Comparison of ENCODE assay signal across 31 cellular contexts in genomic region chr4:59814402-59814801, GRCh38.
A peak's percentile ranks its signal among the peaks of the same experiment; 100 is the strongest.
DNase-seq lines count a peak whose midpoint lies in the region; ATAC-seq, FAIRE-seq and TF ChIP-seq lines count a peak whose summit lies in the region.
"Had no signal": no experiment of that assay in that cellular context is flagged by ENCODE, and none has a peak within 500 bp of the region (broad histone marks: within the 10 kb centered on the region; RNA-seq: fewer than 3 reads in every experiment).

No MANE protein-coding gene starts in this region.

- no peak overlapping the region for H3K18ac ChIP-seq in neuronal stem cell (ENCODE audit: low read length)

- peak overlapping the region; percentile 73 for H2AFZ ChIP-seq in neuronal stem cell (ENCODE audit: low read length)
- H2AFZ ChIP-seq: GM23338, PC-9 had no signal

- no peak overlapping the region for H2BK12ac ChIP-seq in neuronal stem cell (ENCODE audit: low read length)

- no peak overlapping the region for H3K14ac ChIP-seq in neuronal stem cell (ENCODE audit: low read length)

- no peak overlapping the region for H3K4me3 Mint-ChIP-seq in glutamatergic neuron (ENCODE audit: unreplicated experiment)
- H3K4me3 Mint-ChIP-seq: CD4-positive, alpha-beta T cell; GM23338; HFFc6 had no signal

- H3K4me1 Mint-ChIP-seq in glutamatergic neuron (ENCODE audit: low read depth, unreplicated experiment): no peaks in the 10 kb centered on the region
- H3K4me1 Mint-ChIP-seq: GM23338 had no signal

- no peak overlapping the region for H2AK5ac ChIP-seq in neuronal stem cell (ENCODE audit: low read depth, low read length)

- no peaks in the 10 kb centered on the region for H3K9me3 Mint-ChIP-seq in glutamatergic neuron (ENCODE audit: unreplicated experiment)
- H3K9me3 Mint-ChIP-seq: CD4-positive, alpha-beta T cell; GM23338 had no signal

- H4K91ac ChIP-seq in neuronal stem cell (ENCODE audit: low read depth, low read length, poor library complexity): no peak overlapping the region

- no peak overlapping the region for H2BK5ac ChIP-seq in neuronal stem cell (ENCODE audit: low read length)

- no peaks in the 10 kb centered on the region for H3K27me3 ChIP-seq in neuronal stem cell (ENCODE audit: control insufficient read depth in 3 of 3, insufficient read depth in 3 of 3, low read depth in 1 of 3, low read length in 3 of 3)
- H3K27me3 ChIP-seq: BLaER1 treated with 17β-estradiol and CSF1 and Interleukin-3, amounts not matched to agents 10 nM and 100 nM had no signal

- WGBS in neuronal stem cell (ENCODE audit: extremely low coverage in 2 of 2, insufficient read length in 2 of 2, insufficient replicate concordance in 1 of 2), 2 donors: no CpG with 5 or more reads among the region's 3 CpGs

- H3K27me3 Mint-ChIP-seq in glutamatergic neuron (ENCODE audit: unreplicated experiment): no peaks in the 10 kb centered on the region
- H3K27me3 Mint-ChIP-seq: CD4-positive, alpha-beta T cell had no signal

- no peak overlapping the region for H3K4ac ChIP-seq in neuronal stem cell (ENCODE audit: low read length)

- no peak for ATAC-seq in GM19455 (IDR thresholded peaks at IDR 0.05; ENCODE audit: unreplicated experiment)
- ATAC-seq: GM23338, HepG2, Right ventricle myocardium inferior had no signal

- H2BK15ac ChIP-seq in neuronal stem cell (ENCODE audit: low read length): no peak overlapping the region

- H3K4me3 ChIP-seq in epithelial cell of esophagus (ENCODE audit: low read length): no peak overlapping the region
- no peak overlapping the region for H3K4me3 ChIP-seq in neuronal stem cell (ENCODE audit: low read length in 2 of 2)
- H3K4me3 ChIP-seq: BLaER1 treated with 17β-estradiol and CSF1 and Interleukin-3, amounts not matched to agents 10 nM and 100 nM; GM23338; HAP-1; PC-9 had no signal

- no peak overlapping the region for H3K9ac ChIP-seq in neuronal stem cell (ENCODE audit: low read depth, low read length, poor library complexity)
- H3K9ac ChIP-seq: BLaER1 treated with 17β-estradiol and CSF1 and Interleukin-3, amounts not matched to agents 10 nM and 100 nM had no signal

- H3K27ac Mint-ChIP-seq in glutamatergic neuron (ENCODE audit: unreplicated experiment): no peak overlapping the region
- H3K27ac Mint-ChIP-seq: CD4-positive, alpha-beta T cell; GM23338; HFFc6 had no signal

- no peak for TF ChIP-seq POLR2A in GM12891 (IDR thresholded peaks at IDR 0.05; ENCODE audit: low read depth, low read length)

- H2BK120ac ChIP-seq in neuronal stem cell (ENCODE audit: low read depth, low read length): no peak overlapping the region

- DNase-seq in GM12891 (ENCODE audit: insufficient read length, low spot score) (no peak), HK-2 (ENCODE audit: unreplicated experiment) (peak; percentile 1), epithelial cell of esophagus (ENCODE audit: low read depth) (peak; percentile 0), neuronal stem cell (ENCODE audit: low spot score) (no peak), SHP77 (lab: John Stamatoyannopoulos, UW) (no peak), glutamatergic neuron (no peak)
- no peak for DNase-seq in stimulated activated CD4-positive, alpha-beta T cell treated with anti-CD3 and anti-CD28 coated beads, Interleukin-2, amount 100 ng/mL, for 48 hours
- DNase-seq: CD4-positive, alpha-beta T cell; COR-L47; DMS79 treated with DMSO at 0.1 percent for 48 hours; GF-D8; HFFc6; Karpas-422; MV-4-11; NCI-H1105; NCI-H1436 treated with DMSO at 0.1 percent for 48 hours; NCI-H187 treated with DMSO at 0.1 percent for 48 hours; NCI-H2171 treated with DMSO at 0.1 percent for 48 hours; NCI-H345; NCI-H524; NCI-H774; PC-9; T-helper 1 cell had no signal

- no peak overlapping the region for H3K23ac ChIP-seq in neuronal stem cell (ENCODE audit: low read depth, low read length, poor library complexity)

- TF ChIP-seq CTCF in epithelial cell of esophagus (IDR thresholded peaks at IDR 0.05; ENCODE audit: insufficient read depth, low read depth, low read length, missing control alignments) (no peak), glutamatergic neuron (IDR thresholded peaks at IDR 0.05; ENCODE audit: partially characterized antibody, unreplicated experiment) (no peak)

- no peaks in the 10 kb centered on the region for H3K4me1 ChIP-seq in neuronal stem cell (ENCODE audit: control insufficient read depth in 2 of 2, insufficient read depth in 1 of 2, low read depth in 1 of 2, low read length in 2 of 2)
- H3K4me1 ChIP-seq: HAP-1 had no signal

- no peaks in the 10 kb centered on the region for H3K36me3 ChIP-seq in neuronal stem cell (replicated peaks in 1 of 2; ENCODE audit: control insufficient read depth in 2 of 2, insufficient read depth in 2 of 2, low read length in 2 of 2)
- H3K36me3 ChIP-seq: BLaER1 treated with 17β-estradiol and CSF1 and Interleukin-3, amounts not matched to agents 10 nM and 100 nM; HAP-1 had no signal

- H3K4me2 ChIP-seq in neuronal stem cell (ENCODE audit: insufficient read depth, low read length, poor library complexity, severe bottlenecking): no peak overlapping the region
- H3K4me2 ChIP-seq: BLaER1 treated with 17β-estradiol and CSF1 and Interleukin-3, amounts not matched to agents 10 nM and 100 nM; GM23338; PC-9 had no signal

- H3K9me3 ChIP-seq in neuronal stem cell (replicated peaks in 1 of 2; ENCODE audit: control insufficient read depth in 2 of 2, insufficient read depth in 1 of 2, low read depth in 1 of 2, low read length in 2 of 2): no peaks in the 10 kb centered on the region
- H3K9me3 ChIP-seq: BLaER1 treated with 17β-estradiol and CSF1 and Interleukin-3, amounts not matched to agents 10 nM and 100 nM; HAP-1 had no signal

- H3K36me3 Mint-ChIP-seq in glutamatergic neuron (ENCODE audit: unreplicated experiment): no peaks in the 10 kb centered on the region

- H4K8ac ChIP-seq in neuronal stem cell (ENCODE audit: low read depth, low read length): no peak overlapping the region

- FAIRE-seq in GM12891 (lab: Jason Lieb, UNC): no peak
- FAIRE-seq: A204.1, GM18507, HepG2 had no signal

- H3K79me1 ChIP-seq in neuronal stem cell (ENCODE audit: low read depth, low read length): no peaks in the 10 kb centered on the region

- H3K27ac ChIP-seq in neuronal stem cell (replicated peaks; ENCODE audit: low read length): no peak overlapping the region
- H3K27ac ChIP-seq: BLaER1 treated with 17β-estradiol and CSF1 and Interleukin-3, amounts not matched to agents 10 nM and 100 nM; PC-9 had no signal

TF ChIP-seq in GM12891, 5 proteins besides CTCF, POLR2A, EP300 and RAD21:
- TF ChIP-seq POLR2AphosphoS5 (IDR thresholded peaks at IDR 0.05; ENCODE audit: low read depth, low read length) (no peak), PAX5 (IDR thresholded peaks at IDR 0.05; ENCODE audit: insufficient read depth, low read length, severe bottlenecking) (no peak), TAF1 (IDR thresholded peaks at IDR 0.05; ENCODE audit: low read depth, low read length) (0 out of 2 replicates have a peak, but pooled peaks have one; percentile 11), POU2F2 (IDR thresholded peaks at IDR 0.05; ENCODE audit: low read depth, low read length) (no peak), SPI1 (IDR thresholded peaks at IDR 0.05; ENCODE audit: low read depth, low read length) (no peak)

Comparison
In these comparisons a context has a peak if more than half of its experiments do, and no peak if none do; other contexts are left out.
1. DNase-seq: peak in HK-2 (single experiment) and epithelial cell of esophagus (single experiment); none in GM12891 (single experiment), neuronal stem cell (single experiment), SHP77 (0 of 2), glutamatergic neuron (single experiment) and stimulated activated CD4-positive, alpha-beta T cell treated with anti-CD3 and anti-CD28 coated beads, Interleukin-2, amount 100 ng/mL, for 48 hours (0 of 2).